Comparison of ENCODE assay signal across 1 cellular context in genomic region chr11:71240865-71241691, GRCh38.
TF ChIP-seq lines count a peak whose summit lies in the region.

No MANE protein-coding gene starts in this region.

TF ChIP-seq in HepG2, 621 proteins besides CTCF, POLR2A, EP300 and RAD21 (continued from another document and continues in another):
- TF ChIP-seq MIER2 (CRISPR knock-in tag; IDR thresholded peaks at IDR 0.05): 0 out of 2 replicates have a peak, but pooled peaks have one; percentile 46
- peak; percentile 93 for TF ChIP-seq HOXD1 (CRISPR knock-in tag; IDR thresholded peaks at IDR 0.05)
- peak; percentile 89 for TF ChIP-seq ZFP37 (CRISPR knock-in tag; IDR thresholded peaks at IDR 0.05; ENCODE audit: borderline replicate concordance)
- no peak for TF ChIP-seq ZNF282 (IDR thresholded peaks at IDR 0.05; ENCODE audit: partially characterized antibody)
- TF ChIP-seq RCOR2 (CRISPR knock-in tag; IDR thresholded peaks at IDR 0.05): peak; percentile 82; the same call in 1 of the 2 replicates
- TF ChIP-seq ZNF292 (CRISPR knock-in tag; IDR thresholded peaks at IDR 0.05; ENCODE audit: borderline replicate concordance, low read depth): peak; percentile 82; the same call in 1 of the 2 replicates
- peak; percentile 74 for TF ChIP-seq ASH2L (IDR thresholded peaks at IDR 0.05; ENCODE audit: insufficient read length, low read depth, low read length)
- peak; percentile 58; the same call in 1 of the 2 replicates for TF ChIP-seq ZFP90 (CRISPR knock-in tag; IDR thresholded peaks at IDR 0.05; ENCODE audit: borderline replicate concordance)
- 0 out of 2 replicates have a peak, but pooled peaks have one; percentile 41 for TF ChIP-seq BRD4 (CRISPR knock-in tag; IDR thresholded peaks at IDR 0.05)
- TF ChIP-seq DBP (CRISPR knock-in tag; IDR thresholded peaks at IDR 0.05; ENCODE audit: not compliant biosample characterization): peak; percentile 56
- TF ChIP-seq NFIC (IDR thresholded peaks at IDR 0.05; ENCODE audit: low read length): no peak
- TF ChIP-seq POGK (CRISPR knock-in tag; conservative IDR thresholded peaks at IDR 0.05): peak; percentile 66; the same call in 1 of the 2 replicates
- TF ChIP-seq ZFX (CRISPR knock-in tag; IDR thresholded peaks at IDR 0.05; ENCODE audit: low read depth): peak; percentile 63
- peak; percentile 66; the same call in 1 of the 2 replicates for TF ChIP-seq ZNF501 (CRISPR knock-in tag; IDR thresholded peaks at IDR 0.05)
- TF ChIP-seq ZFY (CRISPR knock-in tag; IDR thresholded peaks at IDR 0.05): peak; percentile 51; the same call in 1 of the 2 replicates
- TF ChIP-seq MATR3 (CRISPR knock-in tag; IDR thresholded peaks at IDR 0.05): no peak
- TF ChIP-seq ZBTB40 (IDR thresholded peaks at IDR 0.05): no peak
- peak; percentile 65; the same call in 1 of the 2 replicates for TF ChIP-seq ZBTB40 (CRISPR knock-in tag; IDR thresholded peaks at IDR 0.05)
- TF ChIP-seq ZBTB43 (CRISPR knock-in tag; conservative IDR thresholded peaks at IDR 0.05): peak; percentile 76
- peak; percentile 86 for TF ChIP-seq ZGPAT (CRISPR knock-in tag; IDR thresholded peaks at IDR 0.05)
- no peak for TF ChIP-seq PAX8 (CRISPR knock-in tag; IDR thresholded peaks at IDR 0.05; ENCODE audit: borderline replicate concordance)
- no peak for TF ChIP-seq FOSL1 (CRISPR knock-in tag; IDR thresholded peaks at IDR 0.05; ENCODE audit: borderline replicate concordance)
- TF ChIP-seq CREB1 (IDR thresholded peaks at IDR 0.05): peak; percentile 63
- TF ChIP-seq CREB1 (CRISPR knock-in tag; IDR thresholded peaks at IDR 0.05): peak; percentile 88
- TF ChIP-seq ZC3H13 (CRISPR knock-in tag; IDR thresholded peaks at IDR 0.05): no peak; the same call in 1 of the 2 replicates
- TF ChIP-seq SMAD9 (CRISPR knock-in tag; IDR thresholded peaks at IDR 0.05): 0 out of 2 replicates have a peak, but pooled peaks have one; percentile 68
- peak; percentile 82 for TF ChIP-seq KAT8 (CRISPR knock-in tag; IDR thresholded peaks at IDR 0.05)
- peak; percentile 74 for TF ChIP-seq ATF7 (IDR thresholded peaks at IDR 0.05)
- peak; percentile 92 for TF ChIP-seq ATF7 (CRISPR knock-in tag; IDR thresholded peaks at IDR 0.05)
- TF ChIP-seq GMEB2 (CRISPR knock-in tag; IDR thresholded peaks at IDR 0.05; ENCODE audit: low read depth): no peak
- peak; percentile 81; the same call in 1 of the 2 replicates for TF ChIP-seq TRIM24 (CRISPR knock-in tag; IDR thresholded peaks at IDR 0.05)
- TF ChIP-seq ZNF18 (CRISPR knock-in tag; IDR thresholded peaks at IDR 0.05; ENCODE audit: insufficient replicate concordance): peak; percentile 34
- peak; percentile 35; the same call in 1 of the 2 replicates for TF ChIP-seq ZNF891 (CRISPR knock-in tag; IDR thresholded peaks at IDR 0.05)
- TF ChIP-seq ADNP (CRISPR knock-in tag; IDR thresholded peaks at IDR 0.05): no peak
- TF ChIP-seq HIVEP1 (CRISPR knock-in tag; IDR thresholded peaks at IDR 0.05): peak; percentile 80
- TF ChIP-seq SAFB2 (CRISPR knock-in tag; IDR thresholded peaks at IDR 0.05; ENCODE audit: borderline replicate concordance, low read depth): peak; percentile 47; the same call in 1 of the 2 replicates
- TF ChIP-seq NCOA2 (CRISPR knock-in tag; IDR thresholded peaks at IDR 0.05): peak; percentile 92
- TF ChIP-seq KDM2A (CRISPR knock-in tag; IDR thresholded peaks at IDR 0.05; ENCODE audit: borderline replicate concordance, low read depth): peak; percentile 74
- no peak for TF ChIP-seq ZSCAN22 (CRISPR knock-in tag; IDR thresholded peaks at IDR 0.05)
- TF ChIP-seq PTBP1 (IDR thresholded peaks at IDR 0.05; ENCODE audit: low read depth, low read length, poor library complexity, severe bottlenecking): no peak
- no peak for TF ChIP-seq ZNF337 (CRISPR knock-in tag; IDR thresholded peaks at IDR 0.05; ENCODE audit: borderline replicate concordance, low read depth)
- TF ChIP-seq THRA (CRISPR knock-in tag; IDR thresholded peaks at IDR 0.05; ENCODE audit: borderline replicate concordance): peak; percentile 73; the same call in 1 of the 2 replicates
